1 cellular context compared by ENCODE assay signal in the genomic region with DNA sequence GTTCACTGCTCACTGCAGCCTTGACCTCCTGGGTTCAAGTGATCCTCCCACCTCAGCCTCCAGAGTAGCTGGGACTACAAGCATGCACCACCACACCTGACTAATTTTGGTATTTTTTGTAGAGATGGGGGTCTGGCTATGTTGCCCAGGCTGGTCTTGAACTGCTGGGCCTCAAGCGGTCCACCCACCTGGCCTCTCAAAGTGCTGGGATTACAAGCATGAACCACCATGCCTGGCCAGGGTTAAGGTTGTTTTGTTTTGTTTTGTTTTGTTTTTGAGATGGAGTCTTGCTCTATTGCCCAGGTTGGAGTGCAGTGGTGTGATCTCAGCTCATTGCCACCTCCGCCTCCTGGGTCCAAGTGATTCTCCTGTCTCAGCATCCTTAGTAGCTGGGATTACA. TPM values are rescaled to one million over a fixed set of nuclear protein-coding genes. Genes with fewer than 3 reads are reported as not detected.
"Had no signal": no experiment of that assay in that cellular context is flagged by ENCODE, and none has a peak within 500 bp of the region (broad histone marks: within the 10 kb centered on the region; RNA-seq: fewer than 3 reads in every experiment).

No MANE protein-coding gene starts in this region.

RNA-seq across cellular contexts. Expression of a gene that starts 28.0 kb away (rescaled TPM):
- polyA plus RNA-seq: naive thymus-derived CD4-positive, alpha-beta T cell had no signal
